In genomic region chr6:121435444-121436069, GRCh38 we compare ENCODE assay signal across 8 cellular contexts. TPM values are rescaled to one million over a fixed set of nuclear protein-coding genes. Genes with fewer than 3 reads are reported as not detected.
A peak's percentile ranks its signal among the peaks of the same experiment; 100 is the strongest.
DNase-seq lines count a peak whose midpoint lies in the region; ATAC-seq and TF ChIP-seq lines count a peak whose summit lies in the region.

TSS of gene GJA1 (plus strand) at chr6:121435646. CDS start at chr6:121446848, 11,202 bp downstream.

- H3K4me1 Mint-ChIP-seq in stimulated activated naive CD8-positive, alpha-beta T cell treated with anti-CD3 and anti-CD28 coated beads, Interleukin-15, Interleukin-2, amounts not matched to agents 100 ng/mL and 50 ng/mL, for 24 hours (ENCODE audit: low read depth): peaks cover 21% of the 10 kb centered on the region
- peaks cover 71% of the 10 kb centered on the region for H3K4me1 Mint-ChIP-seq in brain

- H3K4me3 Mint-ChIP-seq in stimulated activated naive CD8-positive, alpha-beta T cell treated with anti-CD3 and anti-CD28 coated beads, Interleukin-15, Interleukin-2, amounts not matched to agents 100 ng/mL and 50 ng/mL, for 24 hours: peak within 1 kb of the TSS; percentile 80
- peak within 1 kb of the TSS; percentile 88 to 95 (median 92) for H3K4me3 Mint-ChIP-seq in brain

- no peak for ATAC-seq in stimulated activated naive CD8-positive, alpha-beta T cell treated with anti-CD3 and anti-CD28 coated beads, Interleukin-15, Interleukin-2, amounts not matched to agents 100 U/mL and 50 U/mL, for 24 hours
- ATAC-seq in GM19395 (IDR thresholded peaks at IDR 0.05; ENCODE audit: unreplicated experiment): no peak

- no peak for TF ChIP-seq CTCF in brain (conservative IDR thresholded peaks at IDR 0.05)

- H3K9me3 Mint-ChIP-seq in stimulated activated naive CD8-positive, alpha-beta T cell treated with anti-CD3 and anti-CD28 coated beads, Interleukin-15, Interleukin-2, amounts not matched to agents 100 ng/mL and 50 ng/mL, for 24 hours: no peaks in the 10 kb centered on the region
- peaks cover 0 to 3% (median 0%) of the 10 kb centered on the region in 5 experiments for H3K9me3 Mint-ChIP-seq in brain

- no peaks in the 10 kb centered on the region for H3K36me3 Mint-ChIP-seq in stimulated activated naive CD8-positive, alpha-beta T cell treated with anti-CD3 and anti-CD28 coated beads, Interleukin-15, Interleukin-2, amounts not matched to agents 100 ng/mL and 50 ng/mL, for 24 hours (ENCODE audit: low read depth)
- H3K36me3 Mint-ChIP-seq in brain: no peaks in the 10 kb centered on the region

- no peak within 1 kb of the TSS for H3K27ac Mint-ChIP-seq in stimulated activated naive CD8-positive, alpha-beta T cell treated with anti-CD3 and anti-CD28 coated beads, Interleukin-15, Interleukin-2, amounts not matched to agents 100 ng/mL and 50 ng/mL, for 24 hours
- H3K27ac Mint-ChIP-seq in brain: peak within 1 kb of the TSS; percentile 74 to 97 (median 95)

- DNase-seq in stimulated activated naive CD8-positive, alpha-beta T cell treated with anti-CD3 and anti-CD28 coated beads, Interleukin-15, Interleukin-2, amounts not matched to agents 100 U/mL and 50 U/mL, for 24 hours: no peak
- DNase-seq in iPS DF 19.7 (ENCODE audit: low read depth, low spot score) (peak; percentile 78), renal cortical epithelial cell (ENCODE audit: low read depth) (peak; percentile 74), NCI-H82 (lab: John Stamatoyannopoulos, UW) (no peak), NCI-H1092 treated with DMSO at 0.1 percent for 48 hours (lab: John Stamatoyannopoulos, UW) (no peak)

- peaks cover 41% of the 10 kb centered on the region for H3K27me3 Mint-ChIP-seq in stimulated activated naive CD8-positive, alpha-beta T cell treated with anti-CD3 and anti-CD28 coated beads, Interleukin-15, Interleukin-2, amounts not matched to agents 100 ng/mL and 50 ng/mL, for 24 hours
- peaks cover 25% of the 10 kb centered on the region for H3K27me3 Mint-ChIP-seq in brain

RNA-seq across cellular contexts. Expression of gene GJA1, which starts in this region (rescaled TPM):
- 65.4 TPM for polyA plus RNA-seq in brain (ENCODE audit: insufficient read depth, low read depth, low replicate concordance)
- total RNA-seq in renal cortical epithelial cell: 33.6 and 42.2 TPM in 2 replicates

Comparison
In these comparisons a context has a peak if more than half of its experiments do, and no peak if none do; other contexts are left out.
1. DNase-seq: peak in iPS DF 19.7 (single experiment) and renal cortical epithelial cell (single experiment); none in stimulated activated naive CD8-positive, alpha-beta T cell treated with anti-CD3 and anti-CD28 coated beads, Interleukin-15, Interleukin-2, amounts not matched to agents 100 U/mL and 50 U/mL, for 24 hours (single experiment), NCI-H82 (single experiment) and NCI-H1092 treated with DMSO at 0.1 percent for 48 hours (single experiment).